8 cellular contexts compared by ENCODE assay signal in genomic region chr11:61776561-61777075, GRCh38. TPM values are rescaled to one million over a fixed set of nuclear protein-coding genes. Genes with fewer than 3 reads are reported as not detected.
DNase-seq lines count a peak whose midpoint lies in the region; ATAC-seq and TF ChIP-seq lines count a peak whose summit lies in the region.

No MANE protein-coding gene starts in this region.

- H3K4me1 Mint-ChIP-seq in CD14-positive monocyte, result peaks cover 22% of the 10 kb centered on the region
- H3K4me1 Mint-ChIP-seq in activated T-helper 17 cell treated with anti-CD3 and anti-CD28 coated beads, Interleukin-2, amount 50 U/mL, for 72 hours, result no peaks in the 10 kb centered on the region

- H3K4me1 ChIP-seq in OCI-LY3 (ENCODE audit: low read length) (no peaks in the 10 kb centered on the region), parathyroid adenoma (no peaks in the 10 kb centered on the region)

- peaks cover 0 to 3% (median 0%) of the 10 kb centered on the region in 7 donors for H3K9me3 Mint-ChIP-seq in CD14-positive monocyte
- no peaks in the 10 kb centered on the region for H3K9me3 Mint-ChIP-seq in activated T-helper 17 cell treated with anti-CD3 and anti-CD28 coated beads, Interleukin-2, amount 50 U/mL, for 72 hours

- H3K36me3 ChIP-seq in OCI-LY3 (replicated peaks; ENCODE audit: low read depth, low read length) (no peaks in the 10 kb centered on the region), parathyroid adenoma (ENCODE audit: control insufficient read depth, insufficient read depth, low read length) (no peaks in the 10 kb centered on the region)

- DNase-seq in CD14-positive monocyte (ENCODE audit: low spot score) (peak; percentile 64), fibroblast of villous mesenchyme (ENCODE audit: low read depth) (peak; percentile 75), occipital lobe (lab: John Stamatoyannopoulos, UW) (no peak)

- H3K36me3 Mint-ChIP-seq in CD14-positive monocyte, result no peaks in the 10 kb centered on the region
- H3K36me3 Mint-ChIP-seq in activated T-helper 17 cell treated with anti-CD3 and anti-CD28 coated beads, Interleukin-2, amount 50 U/mL, for 72 hours (ENCODE audit: low read depth), result no peaks in the 10 kb centered on the region

- ATAC-seq in GM19351 (IDR thresholded peaks at IDR 0.05; ENCODE audit: unreplicated experiment) (peak; percentile 57), GM18873 (IDR thresholded peaks at IDR 0.05; ENCODE audit: low FRiP score, unreplicated experiment) (no peak)
- peak; percentile 68 for ATAC-seq in activated T-helper 17 cell treated with anti-CD3 and anti-CD28 coated beads, Interleukin-2, amount 50 U/mL, for 72 hours (replicated peaks)

- H3K4me3 ChIP-seq in OCI-LY3 (ENCODE audit: low read length) (no peak overlapping the region), fibroblast of villous mesenchyme (ENCODE audit: low read depth, low read length) (no peak overlapping the region), parathyroid adenoma (ENCODE audit: low read depth, low read length) (no peak overlapping the region)

- H4K20me1 ChIP-seq in OCI-LY3 (ENCODE audit: insufficient read depth, low read length), result no peaks in the 10 kb centered on the region

- H3K9me3 ChIP-seq in OCI-LY3 (ENCODE audit: insufficient read depth, low read length), result no peaks in the 10 kb centered on the region
- no peaks in the 10 kb centered on the region for H3K9me3 ChIP-seq in parathyroid adenoma (ENCODE audit: control insufficient read depth, low read length)

- no peaks in the 10 kb centered on the region for H3K79me2 ChIP-seq in OCI-LY3 (ENCODE audit: low read length)
- no peaks in the 10 kb centered on the region for H3K79me2 ChIP-seq in parathyroid adenoma

- no peak overlapping the region for H3K27ac Mint-ChIP-seq in CD14-positive monocyte
- no peak overlapping the region for H3K27ac Mint-ChIP-seq in activated T-helper 17 cell treated with anti-CD3 and anti-CD28 coated beads, Interleukin-2, amount 50 U/mL, for 72 hours

- H3K9ac ChIP-seq in OCI-LY3 (ENCODE audit: low read length) (no peak overlapping the region), parathyroid adenoma (no peak overlapping the region)

- H3K27me3 Mint-ChIP-seq in CD14-positive monocyte (ENCODE audit: low read depth in 3 of 3), result peaks cover 14 to 29% (median 22%) of the 10 kb centered on the region in 3 donors
- no peaks in the 10 kb centered on the region for H3K27me3 Mint-ChIP-seq in activated T-helper 17 cell treated with anti-CD3 and anti-CD28 coated beads, Interleukin-2, amount 50 U/mL, for 72 hours

- no peak overlapping the region for H3K4me2 ChIP-seq in OCI-LY3 (ENCODE audit: low read length)
- H3K4me2 ChIP-seq in parathyroid adenoma (ENCODE audit: low read length), result no peak overlapping the region

- H3K4me3 Mint-ChIP-seq in CD14-positive monocyte, result peak overlapping the region; percentile 20 to 85
- peak overlapping the region; percentile 39 for H3K4me3 Mint-ChIP-seq in activated T-helper 17 cell treated with anti-CD3 and anti-CD28 coated beads, Interleukin-2, amount 50 U/mL, for 72 hours

- no peak overlapping the region for H3K27ac ChIP-seq in OCI-LY3 (ENCODE audit: low read length)
- H3K27ac ChIP-seq in parathyroid adenoma, result no peak overlapping the region

- H2AFZ ChIP-seq in OCI-LY3 (ENCODE audit: low read depth, low read length) (no peak overlapping the region), parathyroid adenoma (no peak overlapping the region)

- intact Hi-C loops in CD14-positive monocyte (cut with micrococcal nuclease), result no loop called here

- TF ChIP-seq CTCF in CD14-positive monocyte (IDR thresholded peaks at IDR 0.05) (peak; percentile 90), OCI-LY3 (IDR thresholded peaks at IDR 0.05; ENCODE audit: low read depth, low read length) (peak; percentile 86), fibroblast of villous mesenchyme (IDR thresholded peaks at IDR 0.05; ENCODE audit: insufficient read depth, low read depth, low read length) (peak; percentile 84), parathyroid adenoma (IDR thresholded peaks at IDR 0.05) (peak; percentile 31)

- H3K27me3 ChIP-seq in OCI-LY3 (ENCODE audit: low read depth, low read length) (no peaks in the 10 kb centered on the region), parathyroid adenoma (ENCODE audit: control insufficient read depth, insufficient read depth, low read length) (no peaks in the 10 kb centered on the region)

RNA-seq across cellular contexts. Expression of gene TMEM258, which starts 15.8 kb away (rescaled TPM):
- polyA plus RNA-seq in CD14-positive monocyte, result 100 to 1,000 TPM; 220 to 224 TPM
- total RNA-seq in activated T-helper 17 cell treated with anti-CD3 and anti-CD28 coated beads, Interleukin-2, amount 50 U/mL, for 72 hours, result 100 to 1,000 TPM; 135 to 156 TPM
- total RNA-seq in fibroblast of villous mesenchyme (40.6 and 76.4 TPM in 2 replicates), occipital lobe (39.6 TPM)

RNA-seq across cellular contexts. Expression of gene FEN1, which starts 16.1 kb away (rescaled TPM):
- polyA plus RNA-seq in CD14-positive monocyte, result 1 to 10 TPM; 4.3 to 6.4 TPM
- 100 to 1,000 TPM in 1 of 2 donors, 10 to 100 TPM in 1; 72.6 to 133 TPM for total RNA-seq in activated T-helper 17 cell treated with anti-CD3 and anti-CD28 coated beads, Interleukin-2, amount 50 U/mL, for 72 hours
- total RNA-seq in fibroblast of villous mesenchyme (23.8 and 27.6 TPM in 2 replicates), occipital lobe (13.3 TPM)

RNA-seq across cellular contexts. Expression of gene MYRF, which starts 24.2 kb away (rescaled TPM):
- under 1 TPM in 1 of 2 donors, not detected in 1; 0.18 TPM for polyA plus RNA-seq in CD14-positive monocyte
- total RNA-seq in activated T-helper 17 cell treated with anti-CD3 and anti-CD28 coated beads, Interleukin-2, amount 50 U/mL, for 72 hours, result 1 to 10 TPM; 1.2 to 5.9 TPM
- total RNA-seq in fibroblast of villous mesenchyme (2.6 and 9.7 TPM in 2 replicates), occipital lobe (0.94 TPM)

RNA-seq across cellular contexts. Expression of gene FADS1, which starts 40.2 kb away (rescaled TPM):
- polyA plus RNA-seq in CD14-positive monocyte, result 10 to 100 TPM; 29.2 to 31.8 TPM
- total RNA-seq in activated T-helper 17 cell treated with anti-CD3 and anti-CD28 coated beads, Interleukin-2, amount 50 U/mL, for 72 hours, result 10 to 100 TPM in 1 of 2 donors, 1 to 10 TPM in 1; 5.6 to 22.9 TPM
- total RNA-seq in fibroblast of villous mesenchyme (190 and 244 TPM in 2 replicates), occipital lobe (85.0 TPM)

RNA-seq across cellular contexts. Expression of gene FADS2, which starts 51.5 kb away (rescaled TPM):
- polyA plus RNA-seq in CD14-positive monocyte, result 10 to 100 TPM in 1 of 2 donors, 1 to 10 TPM in 1; 5.1 to 19.9 TPM
- total RNA-seq in activated T-helper 17 cell treated with anti-CD3 and anti-CD28 coated beads, Interleukin-2, amount 50 U/mL, for 72 hours, result 10 to 100 TPM in 1 of 2 donors, 1 to 10 TPM in 1; 9.4 to 58.3 TPM
- total RNA-seq in fibroblast of villous mesenchyme (713 and 741 TPM in 2 replicates), occipital lobe (109 TPM)

Comparison
In these comparisons a context has a peak if more than half of its experiments do, and no peak if none do; other contexts are left out.
1. CTCF ChIP-seq: peak in every context shown above with its lines; median percentile 90 in CD14-positive monocyte; 86 in OCI-LY3; 84 in fibroblast of villous mesenchyme; 31 in parathyroid adenoma.